8 cellular contexts compared by ENCODE assay signal in genomic region chr1:110004583-110004982, GRCh38. TPM values are rescaled to one million over a fixed set of nuclear protein-coding genes. Genes with fewer than 3 reads are reported as not detected.
A peak's percentile ranks its signal among the peaks of the same experiment; 100 is the strongest.
DNase-seq lines count a peak whose midpoint lies in the region; ATAC-seq and TF ChIP-seq lines count a peak whose summit lies in the region.

No MANE protein-coding gene starts in this region.

- DNase-seq in natural killer cell treated with Interleukin-12 subunit alpha and Interleukin-12 subunit beta and Interleukin-15 and Interleukin-18, amount 100 ng/mL, for 72 hours (ENCODE audit: low spot score): no peak
- DNase-seq in natural killer cell (no peak), breast epithelium (ENCODE audit: low spot score in 2 of 2) (no peak), mesendoderm (no peak), GM10248 (ENCODE audit: extremely low spot score) (no peak), SW 1271 (lab: John Stamatoyannopoulos, UW) (no peak), COLO668 (lab: John Stamatoyannopoulos, UW; ENCODE audit: unreplicated experiment) (no peak)

- H3K79me2 ChIP-seq in mesendoderm (ENCODE audit: control insufficient read depth, insufficient read depth, low read length): peaks cover 7% of the 10 kb centered on the region

- no peaks in the 10 kb centered on the region for H3K9me3 Mint-ChIP-seq in natural killer cell treated with Interleukin-12 subunit alpha and Interleukin-12 subunit beta and Interleukin-15 and Interleukin-18, amount 100 ng/mL, for 72 hours
- H3K9me3 Mint-ChIP-seq in natural killer cell: no peaks in the 10 kb centered on the region

- H3K4me2 ChIP-seq in mesendoderm (ENCODE audit: low read length): no peak overlapping the region

- H2BK120ac ChIP-seq in mesendoderm (ENCODE audit: low read depth, low read length): peak overlapping the region; percentile 82

- no peak overlapping the region for H4K5ac ChIP-seq in mesendoderm (ENCODE audit: low read length)

- WGBS in mesendoderm (ENCODE audit: extremely low coverage, insufficient coverage, low lambda C conversion rate): no CpG with 5 or more reads among the region's 1 CpG

- no peak overlapping the region for H2BK5ac ChIP-seq in mesendoderm (ENCODE audit: low read length)

- no peak overlapping the region for H4K8ac ChIP-seq in mesendoderm (ENCODE audit: low read depth, low read length)

- peak overlapping the region; percentile 78 to 87 for H3K27ac ChIP-seq in breast epithelium
- peak overlapping the region; percentile 89 for H3K27ac ChIP-seq in mesendoderm (ENCODE audit: low read depth, low read length)

- H2BK15ac ChIP-seq in mesendoderm (replicated peaks; ENCODE audit: low read depth): no peak overlapping the region

- no peak overlapping the region for H3K9ac ChIP-seq in mesendoderm (ENCODE audit: low read length)

- H3K18ac ChIP-seq in mesendoderm (ENCODE audit: low read length): peak overlapping the region; percentile 32

- H3K4me3 ChIP-seq in breast epithelium: peak overlapping the region in 1 of 3 donors; percentile 44
- H3K4me3 ChIP-seq in mesendoderm (ENCODE audit: low read length): no peak overlapping the region

- CTCF ChIA-PET in GM10248 (lab: Yijun Ruan, JAX): interaction anchor here (0.6 to 8.0 kb wide), 7 partner anchors 11 to 227 kb away, joined by 3 to 108 read pairs (median 4); partner anchors contain the start of gene AHCYL1

- H3K4me3 Mint-ChIP-seq in natural killer cell treated with Interleukin-12 subunit alpha and Interleukin-12 subunit beta and Interleukin-15 and Interleukin-18, amount 100 ng/mL, for 72 hours: peak overlapping the region; percentile 74
- no peak overlapping the region for H3K4me3 Mint-ChIP-seq in natural killer cell

- no peaks in the 10 kb centered on the region for H3K27me3 Mint-ChIP-seq in natural killer cell treated with Interleukin-12 subunit alpha and Interleukin-12 subunit beta and Interleukin-15 and Interleukin-18, amount 100 ng/mL, for 72 hours
- H3K27me3 Mint-ChIP-seq in natural killer cell (ENCODE audit: low read depth in 2 of 2): no peaks in the 10 kb centered on the region

- peaks cover 2% of the 10 kb centered on the region for H3K79me1 ChIP-seq in mesendoderm (ENCODE audit: low read length)

- peak overlapping the region; percentile 75 to 86 for H3K27ac Mint-ChIP-seq in natural killer cell treated with Interleukin-12 subunit alpha and Interleukin-12 subunit beta and Interleukin-15 and Interleukin-18, amount 100 ng/mL, for 72 hours
- H3K27ac Mint-ChIP-seq in natural killer cell: peak overlapping the region in 1 of 2 donors; percentile 67

- no peak overlapping the region for H3K4ac ChIP-seq in mesendoderm (ENCODE audit: low read depth, low read length)

- peak overlapping the region; percentile 2 for H3K56ac ChIP-seq in mesendoderm (ENCODE audit: low read length)

- no peak overlapping the region for H2AK5ac ChIP-seq in mesendoderm (ENCODE audit: low read length)

- POLR2A ChIA-PET in GM10248 (lab: Yijun Ruan, JAX): no interaction called here

- no peak overlapping the region for H3K23ac ChIP-seq in mesendoderm (ENCODE audit: low read length)

- TF ChIP-seq POLR2A in breast epithelium (IDR thresholded peaks at IDR 0.05): no peak

- intact Hi-C loops in natural killer cell (cut with micrococcal nuclease) (no loop called here), breast epithelium (cut with DNase I; ENCODE audit: low total_unique reads) (no loop called here)

- no peak for ATAC-seq in natural killer cell treated with Interleukin-12 subunit alpha and Interleukin-12 subunit beta and Interleukin-15 and Interleukin-18, amount 100 ng/mL, for 72 hours
- ATAC-seq in natural killer cell: no peak
- ATAC-seq in GM21825 (IDR thresholded peaks at IDR 0.05; ENCODE audit: unreplicated experiment): no peak

- no peaks in the 10 kb centered on the region for H3K9me3 ChIP-seq in breast epithelium

- H3K4me1 ChIP-seq in breast epithelium (peaks cover 0 to 15% of the 10 kb centered on the region in 2 donors), mesendoderm (ENCODE audit: control insufficient read depth, low read depth, low read length) (peaks cover 17% of the 10 kb centered on the region)

- H3K36me3 ChIP-seq in breast epithelium: no peaks in the 10 kb centered on the region
- peaks cover 2% of the 10 kb centered on the region for H3K36me3 ChIP-seq in mesendoderm (ENCODE audit: control insufficient read depth, insufficient read depth, low read length)

- no peak for TF ChIP-seq CTCF in natural killer cell (IDR thresholded peaks at IDR 0.05)
- TF ChIP-seq CTCF in breast epithelium (IDR thresholded peaks at IDR 0.05): no peak
- no peak for TF ChIP-seq CTCF in GM10248 (IDR thresholded peaks at IDR 0.05; ENCODE audit: control extremely low read depth, extremely low read depth, low read depth, missing control alignments)

- H3K27me3 ChIP-seq in breast epithelium: no peaks in the 10 kb centered on the region
- no peaks in the 10 kb centered on the region for H3K27me3 ChIP-seq in mesendoderm (ENCODE audit: insufficient read depth, low read length, poor library complexity)

- H3K4me1 Mint-ChIP-seq in natural killer cell treated with Interleukin-12 subunit alpha and Interleukin-12 subunit beta and Interleukin-15 and Interleukin-18, amount 100 ng/mL, for 72 hours (ENCODE audit: low read depth in 2 of 2): peaks cover 12 to 22% of the 10 kb centered on the region in 2 donors
- peaks cover 19 to 32% of the 10 kb centered on the region in 2 donors for H3K4me1 Mint-ChIP-seq in natural killer cell

- peaks cover 9% of the 10 kb centered on the region for H3K36me3 Mint-ChIP-seq in natural killer cell treated with Interleukin-12 subunit alpha and Interleukin-12 subunit beta and Interleukin-15 and Interleukin-18, amount 100 ng/mL, for 72 hours
- H3K36me3 Mint-ChIP-seq in natural killer cell: peaks cover 6% of the 10 kb centered on the region

RNA-seq across cellular contexts. Expression of gene AHCYL1, which starts 20.0 kb away (rescaled TPM):
- total RNA-seq in natural killer cell treated with Interleukin-12 subunit alpha and Interleukin-12 subunit beta and Interleukin-15 and Interleukin-18, amount 100 ng/mL, for 72 hours: 10 to 100 TPM; 44.8 to 47.8 TPM
- 10 to 100 TPM; 23.3 to 30.0 (median 29.1) TPM for total RNA-seq in natural killer cell
- 10 to 100 TPM; 67.7 to 75.1 (median 73.8) TPM for total RNA-seq in breast epithelium
- 55.7 TPM for polyA plus RNA-seq in mesendoderm (2013, experiment 1 of 2)
- polyA plus RNA-seq in mesendoderm (2013, experiment 2 of 2): 57.3 TPM

RNA-seq across cellular contexts. Expression of gene STRIP1, which starts 29.8 kb away (rescaled TPM):
- 10 to 100 TPM; 38.9 to 57.0 TPM for total RNA-seq in natural killer cell treated with Interleukin-12 subunit alpha and Interleukin-12 subunit beta and Interleukin-15 and Interleukin-18, amount 100 ng/mL, for 72 hours
- total RNA-seq in natural killer cell (100 to 1,000 TPM in 2 of 3 donors, 10 to 100 TPM in 1; 92.4 to 139 (median 130) TPM), breast epithelium (10 to 100 TPM; 35.7 to 59.0 (median 56.6) TPM)
- polyA plus RNA-seq in mesendoderm (2013, experiment 1 of 2): 23.7 TPM
- 23.4 TPM for polyA plus RNA-seq in mesendoderm (2013, experiment 2 of 2)
